8 cellular contexts compared by ENCODE assay signal in genomic region chr9:122991370-122991830, GRCh38. TPM values are rescaled to one million over a fixed set of nuclear protein-coding genes. Genes with fewer than 3 reads are reported as not detected.
DNase-seq lines count a peak whose midpoint lies in the region; ATAC-seq, FAIRE-seq and TF ChIP-seq lines count a peak whose summit lies in the region.

No MANE protein-coding gene starts in this region.

- no peaks in the 10 kb centered on the region for H3K4me1 ChIP-seq in CD8-positive, alpha-beta memory T cell (ENCODE audit: insufficient read depth, low read length)
- H3K4me1 ChIP-seq in Peyer's patch: no peaks in the 10 kb centered on the region
- H3K4me1 ChIP-seq in right cardiac atrium (ENCODE audit: control insufficient read depth, insufficient read depth, low read length): no peaks in the 10 kb centered on the region

- peak; percentile 100 for FAIRE-seq in H54 (lab: Jason Lieb, UNC)

- no peaks in the 10 kb centered on the region for H3K36me3 ChIP-seq in CD8-positive, alpha-beta memory T cell (ENCODE audit: insufficient read depth, low read length)
- peaks cover 0 to 34% (median 0%) of the 10 kb centered on the region in 3 donors for H3K36me3 ChIP-seq in Peyer's patch

- DNase-seq in CD8-positive, alpha-beta memory T cell: peak in 3 of 5 donors; percentile 10 to 52 (median 17)
- DNase-seq in H54 (ENCODE audit: insufficient read length, low spot score) (peak; percentile 71), Peyer's patch (no peak), amniotic stem cell (lab: John Stamatoyannopoulos, UW) (peak; percentile 80), right cardiac atrium (peak in 1 of 3 donors; percentile 21), NCI-H1436 (lab: John Stamatoyannopoulos, UW) (no peak)
- peak; percentile 5 to 8 for DNase-seq in stimulated activated CD4-positive, alpha-beta T cell treated with anti-CD3 and anti-CD28 coated beads, Interleukin-12 subunit alpha, Interleukin-12 subunit beta, amount 100 ng/mL, for 24 hours (ENCODE audit: low read depth in 2 of 2)

- H3K36me3 Mint-ChIP-seq in CD8-positive, alpha-beta memory T cell: peaks cover 0 to 41% (median 8%) of the 10 kb centered on the region in 3 donors

- intact Hi-C loops in right cardiac atrium (cut with DNase I): no loop called here

- H3K27me3 ChIP-seq in CD8-positive, alpha-beta memory T cell (ENCODE audit: insufficient read depth, low read length, poor library complexity, severe bottlenecking): no peaks in the 10 kb centered on the region
- no peaks in the 10 kb centered on the region for H3K27me3 ChIP-seq in Peyer's patch
- no peaks in the 10 kb centered on the region for H3K27me3 ChIP-seq in right cardiac atrium (ENCODE audit: control insufficient read depth, insufficient read depth)

- no peaks in the 10 kb centered on the region for H3K9me3 Mint-ChIP-seq in CD8-positive, alpha-beta memory T cell

- TF ChIP-seq CTCF in Peyer's patch (IDR thresholded peaks at IDR 0.05): peak; percentile 47 to 76 (median 73)

- POLR2A ChIA-PET in CD8-positive, alpha-beta memory T cell (lab: Charles Lee): no interaction called here

- WGBS in right cardiac atrium: 48% methylated on average over 4 of the region's 4 CpGs

- no peaks in the 10 kb centered on the region for H3K27me3 Mint-ChIP-seq in CD8-positive, alpha-beta memory T cell

- peak; percentile 65 to 89 for ATAC-seq in right cardiac atrium
- ATAC-seq in HG02588 (IDR thresholded peaks at IDR 0.05; ENCODE audit: unreplicated experiment): no peak

- CTCF ChIA-PET in CD8-positive, alpha-beta memory T cell (lab: Charles Lee): interaction anchor here (0.8 to 1.6 kb wide), 4 partner anchors 10 to 528 kb away, joined by 3 to 4 read pairs (median 3); partner anchors contain the start of gene RC3H2

- H3K9me3 ChIP-seq in CD8-positive, alpha-beta memory T cell (ENCODE audit: low read length): no peaks in the 10 kb centered on the region
- no peaks in the 10 kb centered on the region for H3K9me3 ChIP-seq in Peyer's patch
- no peaks in the 10 kb centered on the region for H3K9me3 ChIP-seq in right cardiac atrium (ENCODE audit: control insufficient read depth, low read length)

- H3K4me3 ChIP-seq in CD8-positive, alpha-beta memory T cell (ENCODE audit: low read length): no peak overlapping the region
- H3K4me3 ChIP-seq in Peyer's patch (no peak overlapping the region), right cardiac atrium (ENCODE audit: low read length) (no peak overlapping the region)

- H3K4me3 Mint-ChIP-seq in CD8-positive, alpha-beta memory T cell: no peak overlapping the region

- H3K27ac Mint-ChIP-seq in CD8-positive, alpha-beta memory T cell: peak overlapping the region in 2 of 8 donors; percentile 6 to 60

- no peak overlapping the region for H3K27ac ChIP-seq in CD8-positive, alpha-beta memory T cell (ENCODE audit: low read depth, low read length)
- H3K27ac ChIP-seq in Peyer's patch (no peak overlapping the region), right cardiac atrium (ENCODE audit: low read length) (no peak overlapping the region)

- H3K4me1 Mint-ChIP-seq in CD8-positive, alpha-beta memory T cell: peaks cover 0 to 7% (median 4%) of the 10 kb centered on the region in 3 donors

- TF ChIP-seq POLR2A in H54 (IDR thresholded peaks at IDR 0.05; ENCODE audit: low read depth, low read length) (no peak), Peyer's patch (IDR thresholded peaks at IDR 0.05) (no peak)

RNA-seq across cellular contexts. Expression of gene GPR21, which starts 42.1 kb away (rescaled TPM):
- total RNA-seq in CD8-positive, alpha-beta memory T cell: under 1 TPM; 0.35 to 0.61 TPM
- not detected for polyA plus RNA-seq in CD8-positive, alpha-beta memory T cell
- total RNA-seq in Peyer's patch (1 to 10 TPM in 3 of 4 donors, not detected in 1; 1.9 to 2.5 (median 1.9) TPM), right cardiac atrium (1 to 10 TPM in 2 of 4 donors, under 1 TPM in 1, not detected in 1; 0.82 to 1.1 (median 1.0) TPM)
- polyA plus RNA-seq in right cardiac atrium: 0.36 TPM

RNA-seq across cellular contexts. Expression of gene RABGAP1, which starts 50.6 kb away (rescaled TPM):
- 10 to 100 TPM; 20.7 to 22.2 TPM for total RNA-seq in CD8-positive, alpha-beta memory T cell
- polyA plus RNA-seq in CD8-positive, alpha-beta memory T cell: 24.3 TPM
- total RNA-seq in Peyer's patch (10 to 100 TPM; 45.0 to 92.4 (median 49.7) TPM), right cardiac atrium (10 to 100 TPM; 45.3 to 56.7 (median 51.3) TPM)
- polyA plus RNA-seq in right cardiac atrium: 15.2 TPM

Comparison
In these comparisons a context has a peak if more than half of its experiments do, and no peak if none do; other contexts are left out.
1. DNase-seq: peak in CD8-positive, alpha-beta memory T cell (3 of 5), H54 (single experiment), amniotic stem cell (single experiment) and stimulated activated CD4-positive, alpha-beta T cell treated with anti-CD3 and anti-CD28 coated beads, Interleukin-12 subunit alpha, Interleukin-12 subunit beta, amount 100 ng/mL, for 24 hours (2 of 2); none in Peyer's patch (0 of 3) and NCI-H1436 (single experiment).